1 cellular context compared by ENCODE assay signal in the genomic region with DNA sequence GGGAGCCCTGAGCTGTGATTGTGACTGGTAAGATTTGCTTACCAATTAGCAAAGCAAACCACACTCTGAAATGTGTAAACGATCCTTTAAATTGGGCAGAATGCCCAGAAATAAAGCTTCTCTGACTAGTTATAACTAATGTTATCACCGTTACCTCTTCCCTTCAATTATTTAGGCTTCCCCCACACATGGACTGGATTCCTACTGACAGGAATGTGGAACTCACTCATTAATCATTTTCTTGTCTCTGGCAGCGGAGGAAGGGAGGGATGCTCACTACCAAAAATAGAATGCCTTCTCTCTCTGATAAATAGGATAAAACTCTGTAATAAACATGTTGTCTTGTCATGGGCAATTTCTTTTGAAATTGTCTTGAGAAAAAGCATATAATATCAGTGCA.
TF ChIP-seq lines count a peak whose summit lies in the region.

No MANE protein-coding gene starts in this region.

TF ChIP-seq in GM12891, 5 proteins besides CTCF, POLR2A, EP300 and RAD21 (continued from another document):
- TF ChIP-seq POLR2AphosphoS5 (IDR thresholded peaks at IDR 0.05; ENCODE audit: low read depth, low read length): no peak
